Comparison of ENCODE assay signal across 9 cellular contexts in genomic region chrX:118345045-118345400, GRCh38. TPM values are rescaled to one million over a fixed set of nuclear protein-coding genes. Genes with fewer than 3 reads are reported as not detected.
DNase-seq lines count a peak whose midpoint lies in the region; ATAC-seq, FAIRE-seq and TF ChIP-seq lines count a peak whose summit lies in the region.
"Had no signal": no experiment of that assay in that cellular context is flagged by ENCODE, and none has a peak within 500 bp of the region (broad histone marks: within the 10 kb centered on the region; RNA-seq: fewer than 3 reads in every experiment).

No MANE protein-coding gene starts in this region.

- peak overlapping the region; percentile 82 for H3K4me3 ChIP-seq in GM12865 (ENCODE audit: low read depth, low read length)
- H3K4me3 ChIP-seq in naive thymus-derived CD4-positive, alpha-beta T cell (ENCODE audit: low read length), result peak overlapping the region; percentile 70

- H3K27ac ChIP-seq in naive thymus-derived CD4-positive, alpha-beta T cell (ENCODE audit: low read depth, low read length), result peak overlapping the region; percentile 89

- peaks cover 13 to 18% of the 10 kb centered on the region in 2 donors for H3K4me1 ChIP-seq in naive thymus-derived CD4-positive, alpha-beta T cell (ENCODE audit: control insufficient read depth in 2 of 2, insufficient read depth in 2 of 2, low read length in 2 of 2)

- H3K4me3 Mint-ChIP-seq in brain, result peak overlapping the region; percentile 94 to 99 (median 96)
- H3K4me3 Mint-ChIP-seq in naive thymus-derived CD4-positive, alpha-beta T cell, result peak overlapping the region; percentile 87 to 99 (median 98)

- peak; percentile 41 for DNase-seq in GM12865 (ENCODE audit: low read depth)
- DNase-seq in naive thymus-derived CD4-positive, alpha-beta T cell, result no peak
- no peak for DNase-seq in urothelium cell line (ENCODE audit: low spot score)

- H3K36me3 ChIP-seq in naive thymus-derived CD4-positive, alpha-beta T cell (ENCODE audit: control insufficient read depth in 2 of 3, insufficient read depth in 3 of 3, low read length in 3 of 3), result peaks cover 0 to 7% (median 0%) of the 10 kb centered on the region in 3 experiments

- CTCF ChIA-PET in naive thymus-derived CD4-positive, alpha-beta T cell (lab: Charles Lee), result no interaction called here

- peaks cover 11% of the 10 kb centered on the region for H3K27me3 Mint-ChIP-seq in brain
- H3K27me3 Mint-ChIP-seq in naive thymus-derived CD4-positive, alpha-beta T cell, result no peaks in the 10 kb centered on the region

- H3K36me3 Mint-ChIP-seq in brain, result no peaks in the 10 kb centered on the region
- no peaks in the 10 kb centered on the region for H3K36me3 Mint-ChIP-seq in naive thymus-derived CD4-positive, alpha-beta T cell

- FAIRE-seq in urothelium cell line (lab: Jason Lieb, UNC), result no peak
- FAIRE-seq: TTC549 had no signal

- intact Hi-C loops in naive thymus-derived CD4-positive, alpha-beta T cell (cut with micrococcal nuclease), result loop anchor here (1.0 to 10.0 kb wide), 7 partner anchors 42 to 1907 kb away; partner anchors contain the start of genes DOCK11 (in 1 of the 2), LONRF3 (in 1 of the 2), NDUFA1 (in 1 of the 2) and PGRMC1 (in 1 of the 2)

- H3K9me3 ChIP-seq in naive thymus-derived CD4-positive, alpha-beta T cell (ENCODE audit: control insufficient read depth in 2 of 3, low read length in 3 of 3), result no peaks in the 10 kb centered on the region

- H3K27ac Mint-ChIP-seq in brain, result peak overlapping the region; percentile 97 to 99 (median 99)
- peak overlapping the region; percentile 92 to 99 (median 96) for H3K27ac Mint-ChIP-seq in naive thymus-derived CD4-positive, alpha-beta T cell

- POLR2A ChIA-PET in naive thymus-derived CD4-positive, alpha-beta T cell (lab: Charles Lee), result interaction anchor here (0.6 to 1.0 kb wide), 2 partner anchors 19 to 80 kb away, joined by 3 read pairs; no protein-coding TSS in a partner anchor

- peaks cover 31% of the 10 kb centered on the region for H3K4me1 Mint-ChIP-seq in brain
- H3K4me1 Mint-ChIP-seq in naive thymus-derived CD4-positive, alpha-beta T cell, result peaks cover 5 to 34% (median 30%) of the 10 kb centered on the region in 7 donors

- TF ChIP-seq CTCF in GM12865 (IDR thresholded peaks at IDR 0.05; ENCODE audit: insufficient read depth, low read depth, low read length, missing control alignments), result no peak
- no peak for TF ChIP-seq CTCF in brain (conservative IDR thresholded peaks at IDR 0.05)

- ATAC-seq in HG03439 (IDR thresholded peaks at IDR 0.05; ENCODE audit: unreplicated experiment), result peak; percentile 3
- no peak for ATAC-seq in naive thymus-derived CD4-positive, alpha-beta T cell
- ATAC-seq in HG02970 (IDR thresholded peaks at IDR 0.05; ENCODE audit: low FRiP score, unreplicated experiment), result no peak
- no peak for ATAC-seq in HG02571 (IDR thresholded peaks at IDR 0.05; ENCODE audit: unreplicated experiment)
- no peak for ATAC-seq in GM21825 (IDR thresholded peaks at IDR 0.05; ENCODE audit: unreplicated experiment)

- H3K27me3 ChIP-seq in naive thymus-derived CD4-positive, alpha-beta T cell (ENCODE audit: control insufficient read depth in 2 of 2, insufficient read depth in 2 of 2, low read length in 2 of 2), result no peaks in the 10 kb centered on the region

- H3K9me3 Mint-ChIP-seq in brain, result no peaks in the 10 kb centered on the region
- peaks cover 0 to 1% (median 0%) of the 10 kb centered on the region in 11 donors for H3K9me3 Mint-ChIP-seq in naive thymus-derived CD4-positive, alpha-beta T cell

RNA-seq across cellular contexts. Expression of gene WDR44, which starts 0.9 kb away (rescaled TPM):
- polyA plus RNA-seq in brain (ENCODE audit: insufficient read depth, low read depth, low replicate concordance), result 7.8 TPM
- total RNA-seq in naive thymus-derived CD4-positive, alpha-beta T cell, result 10 to 100 TPM; 12.0 to 19.0 (median 17.0) TPM
- polyA plus RNA-seq in naive thymus-derived CD4-positive, alpha-beta T cell, result 1 to 10 TPM; 7.8 to 8.5 TPM
